Comparison of ENCODE assay signal across 26 cellular contexts in genomic region chr7:149595541-149595940, GRCh38.
"Had no signal": no experiment of that assay in that cellular context is flagged by ENCODE, and none has a peak within 500 bp of the region (broad histone marks: within the 10 kb centered on the region; RNA-seq: fewer than 3 reads in every experiment).

No MANE protein-coding gene starts in this region.

- H3K27me3 Mint-ChIP-seq: activated CD4-positive, alpha-beta T cell treated with anti-CD3 and anti-CD28 coated beads for 36 hours; central memory CD8-positive, alpha-beta T cell; natural killer cell treated with Interleukin-12 subunit alpha and Interleukin-12 subunit beta and Interleukin-15 and Interleukin-18, amount 100 ng/mL, for 72 hours; progenitor cell of endocrine pancreas; type B pancreatic cell had no signal

- DNase-seq: activated CD4-positive, alpha-beta T cell treated with anti-CD3 and anti-CD28 coated beads for 36 hours; activated CD4-positive, alpha-beta T cell treated with anti-CD3 and anti-CD28 coated beads, Interleukin-2, amount 50 U/mL, for 4 hours; activated CD4-positive, CD25-positive, alpha-beta regulatory T cell; activated gamma-delta T cell treated with Interleukin-2 at 50 U/mL for 16 hours; activated naive CD4-positive, alpha-beta T cell treated with anti-CD3 and anti-CD28 coated beads, Interleukin-2, amount 50 U/mL, for 16 hours; amygdala; colonic mucosa; effector CD8-positive, alpha-beta T cell; esophagus squamous epithelium; gastrocnemius medialis; glutamatergic neuron; left ventricle myocardium inferior; mesendoderm; ovary; right lobe of liver; small intestine; stimulated activated CD4-positive, alpha-beta T cell treated with anti-CD3 and anti-CD28 coated beads, Interleukin-1b, Interleukin-23, amount 100 ng/mL, for 48 hours; stimulated activated naive CD4-positive, alpha-beta T cell treated with Interleukin-2 at 50 U/mL for 16 hours; T-helper 1 cell; uterus had no signal

- H3K27ac Mint-ChIP-seq: activated CD4-positive, alpha-beta T cell treated with anti-CD3 and anti-CD28 coated beads for 36 hours; activated T-helper 1 cell treated with anti-CD3 and anti-CD28 coated beads, Interleukin-12 subunit alpha, Interleukin-12 subunit beta, Interleukin-2, Interleukin-4 antibody, amounts not matched to agents 30 ng/mL and 10 ng/mL and 1 ng/mL, durations not matched to agents 14 hours and 24 hours and 36 hours; progenitor cell of endocrine pancreas; T-helper 2 cell treated with Interferon-gamma antibody and Interleukin-4, amounts not matched to agents 5 μg/mL and 100 μg/mL, for 36 hours; type B pancreatic cell had no signal

- ATAC-seq: activated CD4-positive, alpha-beta T cell treated with anti-CD3 and anti-CD28 coated beads for 36 hours; gastrocnemius medialis; natural killer cell treated with Interleukin-12 subunit alpha and Interleukin-12 subunit beta and Interleukin-15 and Interleukin-18, amount 100 ng/mL, for 72 hours; right lobe of liver had no signal

- H3K9me3 Mint-ChIP-seq: activated T-helper 1 cell treated with anti-CD3 and anti-CD28 coated beads, Interleukin-12 subunit alpha, Interleukin-12 subunit beta, Interleukin-2, Interleukin-4 antibody, amounts not matched to agents 30 ng/mL and 10 ng/mL and 1 ng/mL, durations not matched to agents 14 hours and 24 hours and 36 hours; central memory CD8-positive, alpha-beta T cell; natural killer cell treated with Interleukin-12 subunit alpha and Interleukin-12 subunit beta and Interleukin-15 and Interleukin-18, amount 100 ng/mL, for 72 hours; T-helper 2 cell treated with Interferon-gamma antibody and Interleukin-4, amounts not matched to agents 5 μg/mL and 100 μg/mL, for 36 hours; type B pancreatic cell had no signal

- H3K4me3 Mint-ChIP-seq: activated CD4-positive, alpha-beta T cell treated with anti-CD3 and anti-CD28 coated beads for 36 hours; activated T-helper 1 cell treated with anti-CD3 and anti-CD28 coated beads, Interleukin-12 subunit alpha, Interleukin-12 subunit beta, Interleukin-2, Interleukin-4 antibody, amounts not matched to agents 30 ng/mL and 10 ng/mL and 1 ng/mL, durations not matched to agents 14 hours and 24 hours and 36 hours; central memory CD8-positive, alpha-beta T cell; natural killer cell treated with Interleukin-12 subunit alpha and Interleukin-12 subunit beta and Interleukin-15 and Interleukin-18, amount 100 ng/mL, for 72 hours; T-helper 2 cell treated with Interferon-gamma antibody and Interleukin-4, amounts not matched to agents 5 μg/mL and 100 μg/mL, for 36 hours; type B pancreatic cell had no signal
